9 cellular contexts compared by ENCODE assay signal in genomic region chr18:36412778-36413177, GRCh38.
DNase-seq lines count a peak whose midpoint lies in the region; ATAC-seq and TF ChIP-seq lines count a peak whose summit lies in the region.
"Had no signal": no experiment of that assay in that cellular context is flagged by ENCODE, and none has a peak within 500 bp of the region (broad histone marks: within the 10 kb centered on the region; RNA-seq: fewer than 3 reads in every experiment).

No MANE protein-coding gene starts in this region.

- ATAC-seq in body of pancreas = peak; percentile 42
- no peak for ATAC-seq in omental fat pad (ENCODE audit: low FRiP score)

- peaks cover 4% of the 10 kb centered on the region for H3K9me3 Mint-ChIP-seq in neural progenitor cell

- no peak overlapping the region for H3K27ac Mint-ChIP-seq in neural progenitor cell

- H3F3A ChIP-seq in neural progenitor cell (ENCODE audit: low read depth) = no peaks in the 10 kb centered on the region

- no peak overlapping the region for H3K4me3 Mint-ChIP-seq in neural progenitor cell

- peaks cover 10% of the 10 kb centered on the region for H3K27me3 Mint-ChIP-seq in neural progenitor cell (ENCODE audit: insufficient read depth, low read depth)

- H3K4me1 ChIP-seq in body of pancreas = no peaks in the 10 kb centered on the region
- H3K4me1 ChIP-seq in neural progenitor cell = peaks cover 2% of the 10 kb centered on the region
- peaks cover 0 to 60% (median 9%) of the 10 kb centered on the region in 4 donors for H3K4me1 ChIP-seq in tibial artery

- 88 to 95% methylated on average over 1 of the region's 1 CpG for WGBS in body of pancreas, 2 donors

- peaks cover 18% of the 10 kb centered on the region for H3K36me3 Mint-ChIP-seq in neural progenitor cell

- H2AFZ ChIP-seq in neural progenitor cell (replicated peaks) = no peak overlapping the region

- TF ChIP-seq CTCF in GM12875 (IDR thresholded peaks at IDR 0.05; ENCODE audit: borderline replicate concordance, insufficient read depth, low read depth, low read length) (peak; percentile 61; the same call in 1 of the 2 replicates), LNCAP (IDR thresholded peaks at IDR 0.05) (peak; percentile 47), body of pancreas (IDR thresholded peaks at IDR 0.05) (peak in 4 of 7 experiments; percentile 17 to 47 (median 28)), neural progenitor cell (IDR thresholded peaks at IDR 0.05) (peak; percentile 53), omental fat pad (IDR thresholded peaks at IDR 0.05) (no peak), tibial artery (IDR thresholded peaks at IDR 0.05) (peak in 1 of 2 experiments; percentile 11)

- H3K27ac ChIP-seq in body of pancreas (no peak overlapping the region), neural progenitor cell (no peak overlapping the region), tibial artery (no peak overlapping the region)

- no peak overlapping the region for H3K4me3 ChIP-seq in GM12875 (ENCODE audit: low read depth, low read length)
- H3K4me3 ChIP-seq in body of pancreas = no peak overlapping the region
- H3K4me3 ChIP-seq in neural progenitor cell = no peak overlapping the region
- H3K4me3 ChIP-seq in tibial artery = no peak overlapping the region

- no peak overlapping the region for H3K4me2 ChIP-seq in neural progenitor cell

- H3K79me2 ChIP-seq in neural progenitor cell (ENCODE audit: low read depth) = peaks cover 69% of the 10 kb centered on the region

- no peak overlapping the region for H3K9ac ChIP-seq in neural progenitor cell

- H3K9me3 ChIP-seq in body of pancreas = no peaks in the 10 kb centered on the region
- H3K9me3 ChIP-seq in neural progenitor cell (ENCODE audit: low read depth) = no peaks in the 10 kb centered on the region
- no peaks in the 10 kb centered on the region for H3K9me3 ChIP-seq in tibial artery

- H3K36me3 ChIP-seq in body of pancreas (replicated peaks in 1 of 2; ENCODE audit: insufficient read depth in 1 of 2, low read depth in 2 of 2) (no peaks in the 10 kb centered on the region), neural progenitor cell (no peaks in the 10 kb centered on the region), tibial artery (no peaks in the 10 kb centered on the region)

- intact Hi-C loops in body of pancreas (cut with DNase I) = no loop called here
- intact Hi-C loops in tibial artery (cut with DNase I; ENCODE audit: low total_unique reads) = no loop called here

- DNase-seq in body of pancreas (peak in 3 of 4 donors; percentile 19 to 36 (median 19)), neural progenitor cell (ENCODE audit: low spot score) (peak; percentile 36), omental fat pad (ENCODE audit: low spot score) (no peak), retina (no peak), tibial artery (no peak)
- DNase-seq: glutamatergic neuron, NCI-H2029 had no signal

- H3K27me3 ChIP-seq in body of pancreas = no peaks in the 10 kb centered on the region
- H3K27me3 ChIP-seq in neural progenitor cell = no peaks in the 10 kb centered on the region
- H3K27me3 ChIP-seq in tibial artery = no peaks in the 10 kb centered on the region

- H4K20me1 ChIP-seq in neural progenitor cell (ENCODE audit: low read depth) = peaks cover 11% of the 10 kb centered on the region

- no peak for TF ChIP-seq POLR2A in body of pancreas (IDR thresholded peaks at IDR 0.05)

- peaks cover 4% of the 10 kb centered on the region for H3K4me1 Mint-ChIP-seq in neural progenitor cell

Comparison
In these comparisons a context has a peak if more than half of its experiments do, and no peak if none do; other contexts are left out.
1. CTCF ChIP-seq: peak in GM12875 (single experiment), LNCAP (single experiment), body of pancreas (4 of 7) and neural progenitor cell (single experiment); none in omental fat pad (0 of 3).
2. DNase-seq: peak in body of pancreas (3 of 4) and neural progenitor cell (single experiment); none in omental fat pad (single experiment), retina (single experiment) and tibial artery (0 of 2).